ENCODE assay signal across 8 cellular contexts in genomic region chr5:149240354-149240998, GRCh38. TPM values are rescaled to one million over a fixed set of nuclear protein-coding genes. Genes with fewer than 3 reads are reported as not detected.
DNase-seq lines count a peak whose midpoint lies in the region; ATAC-seq and TF ChIP-seq lines count a peak whose summit lies in the region.

No MANE protein-coding gene starts in this region.

- H3K4me1 Mint-ChIP-seq in activated CD8-positive, alpha-beta T cell treated with anti-CD3 and anti-CD28 coated beads for 36 hours (ENCODE audit: low read depth): peaks cover 10% of the 10 kb centered on the region
- no peaks in the 10 kb centered on the region for H3K4me1 Mint-ChIP-seq in Caco-2 (ENCODE audit: low read depth, unreplicated experiment)

- peak; percentile 72 for DNase-seq in activated CD8-positive, alpha-beta T cell treated with anti-CD3 and anti-CD28 coated beads for 36 hours
- peak; percentile 52 for DNase-seq in left ventricle myocardium superior
- DNase-seq in stimulated activated CD8-positive, alpha-beta memory T cell treated with anti-CD3 and anti-CD28 coated beads, Interleukin-7, amount 100 ng/mL, for 24 hours (ENCODE audit: low read depth): peak; percentile 43
- DNase-seq in G401 (ENCODE audit: low spot score): no peak
- DNase-seq in Caco-2: no peak
- DNase-seq in hepatic stellate cell (ENCODE audit: low spot score): no peak
- no peak for DNase-seq in inferior parietal cortex (ENCODE audit: extremely low spot score)

- intact Hi-C loops in activated CD8-positive, alpha-beta T cell treated with anti-CD3 and anti-CD28 coated beads for 36 hours (cut with micrococcal nuclease): no loop called here
- intact Hi-C loops in left ventricle myocardium superior (cut with micrococcal nuclease) (no loop called here), Caco-2 (cut with micrococcal nuclease; ENCODE audit: unreplicated experiment) (no loop called here)

- H3K4me3 Mint-ChIP-seq in activated CD8-positive, alpha-beta T cell treated with anti-CD3 and anti-CD28 coated beads for 36 hours: no peak overlapping the region
- no peak overlapping the region for H3K4me3 Mint-ChIP-seq in Caco-2 (ENCODE audit: unreplicated experiment)

- H3K4me1 ChIP-seq in Caco-2: no peaks in the 10 kb centered on the region

- no peaks in the 10 kb centered on the region for H3K9me3 Mint-ChIP-seq in activated CD8-positive, alpha-beta T cell treated with anti-CD3 and anti-CD28 coated beads for 36 hours
- H3K9me3 Mint-ChIP-seq in Caco-2 (ENCODE audit: unreplicated experiment): no peaks in the 10 kb centered on the region

- H3K9me3 ChIP-seq in Caco-2: no peaks in the 10 kb centered on the region; the same call in 1 of the 2 replicates

- no peak overlapping the region for H3K4me3 ChIP-seq in Caco-2 (ENCODE audit: low read depth, low read length)

- H3K27ac Mint-ChIP-seq in activated CD8-positive, alpha-beta T cell treated with anti-CD3 and anti-CD28 coated beads for 36 hours: peak overlapping the region; percentile 69
- no peak overlapping the region for H3K27ac Mint-ChIP-seq in Caco-2 (ENCODE audit: unreplicated experiment)

- in situ Hi-C loops in G401 (cut with HindIII; ENCODE audit: low sequenced_read_pairs): no loop called here

- BruUV-seq in Caco-2 (replicated peaks; lab: Mats Ljungman, UMichigan): no TSS peak

- H3K27me3 Mint-ChIP-seq in activated CD8-positive, alpha-beta T cell treated with anti-CD3 and anti-CD28 coated beads for 36 hours: peaks cover 11% of the 10 kb centered on the region
- H3K27me3 Mint-ChIP-seq in Caco-2 (ENCODE audit: insufficient read depth, unreplicated experiment): peaks cover 34% of the 10 kb centered on the region

- TF ChIP-seq CTCF in activated CD8-positive, alpha-beta T cell treated with anti-CD3 and anti-CD28 coated beads for 36 hours (IDR thresholded peaks at IDR 0.05): no peak
- no peak for TF ChIP-seq CTCF in Caco-2 (IDR thresholded peaks at IDR 0.05; ENCODE audit: insufficient read depth in 1 of 2, low read depth in 1 of 2, low read length in 1 of 2, severe bottlenecking in 1 of 2, unreplicated experiment in 1 of 2)

- ATAC-seq in HG02938 (IDR thresholded peaks at IDR 0.05; ENCODE audit: unreplicated experiment) (peak; percentile 73), left ventricle myocardium superior (no peak)
- ATAC-seq in activated CD8-positive, alpha-beta T cell treated with anti-CD3 and anti-CD28 coated beads for 36 hours: peak; percentile 89

- H3K27me3 ChIP-seq in Caco-2 (replicated peaks; ENCODE audit: control insufficient read depth, insufficient read depth, low read length): no peaks in the 10 kb centered on the region; the same call in 1 of the 2 replicates

- POLR2A ChIA-PET in activated CD8-positive, alpha-beta T cell treated with anti-CD3 and anti-CD28 coated beads for 36 hours (lab: Charles Lee): no interaction called here
- POLR2A ChIA-PET in Caco-2 (lab: Charles Lee): no interaction called here

- no peaks in the 10 kb centered on the region for H3K36me3 Mint-ChIP-seq in activated CD8-positive, alpha-beta T cell treated with anti-CD3 and anti-CD28 coated beads for 36 hours (ENCODE audit: low read depth)
- no peaks in the 10 kb centered on the region for H3K36me3 Mint-ChIP-seq in Caco-2 (ENCODE audit: insufficient read depth, unreplicated experiment)

- no peaks in the 10 kb centered on the region for H3K36me3 ChIP-seq in Caco-2 (ENCODE audit: control insufficient read depth, insufficient read depth, low read length)

- CTCF ChIA-PET in activated CD8-positive, alpha-beta T cell treated with anti-CD3 and anti-CD28 coated beads for 36 hours (lab: Charles Lee): interaction anchor here (0.7 kb wide), 1 partner anchor 99 kb away, joined by 4 read pairs; the partner anchor contains the start of gene ABLIM3
- CTCF ChIA-PET in Caco-2 (lab: Charles Lee): no interaction called here

RNA-seq across cellular contexts. Expression of gene AFAP1L1, which starts 31.2 kb away (rescaled TPM):
- 1 to 10 TPM; 1.3 to 1.6 TPM for total RNA-seq in activated CD8-positive, alpha-beta T cell treated with anti-CD3 and anti-CD28 coated beads for 36 hours
- total RNA-seq in left ventricle myocardium superior: 48.9 TPM
- total RNA-seq in G401 (2014; rRNA removed; shearing (Covaris generic)): 0.12 and 0.14 TPM in 2 replicates
- total RNA-seq in Caco-2 (2022): 0.30 and 0.45 TPM in 2 replicates

Comparison
In these comparisons a context has a peak if more than half of its experiments do, and no peak if none do; other contexts are left out.
1. DNase-seq: peak in activated CD8-positive, alpha-beta T cell treated with anti-CD3 and anti-CD28 coated beads for 36 hours (single experiment), left ventricle myocardium superior (single experiment) and stimulated activated CD8-positive, alpha-beta memory T cell treated with anti-CD3 and anti-CD28 coated beads, Interleukin-7, amount 100 ng/mL, for 24 hours (single experiment); none in G401 (single experiment), Caco-2 (0 of 2), hepatic stellate cell (single experiment) and inferior parietal cortex (single experiment).
2. RNA of gene AFAP1L1, which starts 31.2 kb away (total RNA-seq): 48.9 TPM in left ventricle myocardium superior (single experiment); 1.3 to 1.6 TPM in activated CD8-positive, alpha-beta T cell treated with anti-CD3 and anti-CD28 coated beads for 36 hours, 0.30 to 0.45 TPM in Caco-2 and 0.12 to 0.14 TPM in G401; every median in the first group is over 10 times any median in the second.